Comparison of ENCODE assay signal across 16 cellular contexts in the genomic region with DNA sequence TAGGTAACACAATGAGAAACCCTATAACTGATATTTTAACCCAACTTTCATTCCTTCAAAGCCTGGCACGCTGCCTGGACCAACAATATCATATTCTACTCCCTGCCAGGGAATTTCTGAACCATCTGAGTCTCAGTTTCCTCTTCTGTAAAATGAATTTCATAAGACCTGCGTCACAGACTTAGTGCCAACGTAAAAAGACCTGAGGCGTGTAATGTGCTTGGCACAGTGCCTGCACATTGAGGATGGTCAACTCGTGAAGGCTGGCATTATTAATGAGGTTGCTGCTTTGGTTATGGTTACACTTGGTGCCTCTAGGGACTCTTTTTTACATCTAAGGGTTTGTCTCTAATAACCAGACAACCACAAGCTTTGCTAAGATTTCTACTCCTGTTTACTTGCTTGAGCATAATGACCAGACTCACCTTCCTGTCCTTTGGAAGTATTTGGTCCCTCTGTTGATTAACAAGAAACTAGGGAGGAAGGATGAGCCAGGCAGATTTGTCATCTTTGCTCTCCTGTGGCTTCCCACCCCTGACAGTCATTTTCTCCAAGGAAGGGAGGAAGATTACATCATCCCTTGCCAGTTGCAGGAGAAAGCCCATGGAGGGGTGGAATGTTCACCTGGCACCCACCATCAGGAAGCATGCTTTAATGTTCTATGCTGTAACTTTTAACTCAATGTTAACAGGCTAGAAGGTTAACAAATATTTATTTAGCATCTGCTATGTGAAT.
DNase-seq lines count a peak whose midpoint lies in the region; ATAC-seq and TF ChIP-seq lines count a peak whose summit lies in the region.
"Had no signal": no experiment of that assay in that cellular context is flagged by ENCODE, and none has a peak within 500 bp of the region (broad histone marks: within the 10 kb centered on the region; RNA-seq: fewer than 3 reads in every experiment).

No MANE protein-coding gene starts in this region.

- no peaks in the 10 kb centered on the region for H3K27me3 ChIP-seq in uterus

- H3K36me3 ChIP-seq in uterus, result no peaks in the 10 kb centered on the region

- no peaks in the 10 kb centered on the region for H3K27me3 Mint-ChIP-seq in natural killer cell (ENCODE audit: low read depth in 2 of 2)
- H3K27me3 Mint-ChIP-seq: activated T-cell treated with anti-CD3 and anti-CD28 coated beads, Interleukin-2, amount 50 U/mL, for 24 hours had no signal

- intact Hi-C loops in uterus (cut with DNase I; ENCODE audit: low total_unique reads), result no loop called here
- intact Hi-C loops in natural killer cell (cut with micrococcal nuclease), result no loop called here

- H3K4me3 Mint-ChIP-seq in natural killer cell, result no peak overlapping the region
- H3K4me3 Mint-ChIP-seq: activated T-cell treated with anti-CD3 and anti-CD28 coated beads, Interleukin-2, amount 50 U/mL, for 24 hours; stimulated activated effector memory CD8-positive, alpha-beta T cell treated with anti-CD3 and anti-CD28 coated beads, Interleukin-12 subunit alpha, Interleukin-12 subunit beta, amount 100 ng/mL, for 72 hours had no signal

- no peaks in the 10 kb centered on the region for H3K4me1 Mint-ChIP-seq in natural killer cell
- H3K4me1 Mint-ChIP-seq: stimulated activated effector memory CD8-positive, alpha-beta T cell treated with anti-CD3 and anti-CD28 coated beads, Interleukin-12 subunit alpha, Interleukin-12 subunit beta, amount 100 ng/mL, for 72 hours had no signal

- no peaks in the 10 kb centered on the region for H3K36me3 Mint-ChIP-seq in natural killer cell
- H3K36me3 Mint-ChIP-seq: stimulated activated effector memory CD8-positive, alpha-beta T cell treated with anti-CD3 and anti-CD28 coated beads, Interleukin-12 subunit alpha, Interleukin-12 subunit beta, amount 100 ng/mL, for 72 hours had no signal

- peaks cover 2 to 7% of the 10 kb centered on the region in 2 donors for H3K9me3 Mint-ChIP-seq in natural killer cell
- H3K9me3 Mint-ChIP-seq: activated T-cell treated with anti-CD3 and anti-CD28 coated beads, Interleukin-2, amount 50 U/mL, for 24 hours had no signal

- H3K4me1 ChIP-seq in uterus, result no peaks in the 10 kb centered on the region

- ATAC-seq in omental fat pad (ENCODE audit: low FRiP score) (no peak), natural killer cell (no peak), HG02981 (IDR thresholded peaks at IDR 0.05; ENCODE audit: unreplicated experiment) (no peak)
- ATAC-seq: stimulated activated effector memory CD8-positive, alpha-beta T cell treated with anti-CD3 and anti-CD28 coated beads, Interleukin-12 subunit alpha, Interleukin-12 subunit beta, amount 100 ng/mL, for 72 hours had no signal

- no peaks in the 10 kb centered on the region for H3K9me3 ChIP-seq in uterus

- DNase-seq in DMS79 treated with DMSO at 0.1 percent for 48 hours (lab: John Stamatoyannopoulos, UW) (peak; percentile 71), NAMALWA (ENCODE audit: low spot score) (peak; percentile 5), astrocyte of the hippocampus (ENCODE audit: low read depth, low spot score) (peak; percentile 41), kidney glomerular epithelial cell (lab: John Stamatoyannopoulos, UW) (peak; percentile 98), omental fat pad (ENCODE audit: low spot score) (no peak), uterus (no peak), natural killer cell (no peak)
- DNase-seq: activated T-cell treated with anti-CD3 and anti-CD28 coated beads, Interleukin-2, amount 50 U/mL, for 24 hours; GDM1; NCI-H1930; retina; T-helper 1 cell had no signal

- TF ChIP-seq CTCF in omental fat pad (IDR thresholded peaks at IDR 0.05) (no peak), uterus (IDR thresholded peaks at IDR 0.05) (no peak), natural killer cell (IDR thresholded peaks at IDR 0.05) (no peak)

- no peak for TF ChIP-seq POLR2A in uterus (IDR thresholded peaks at IDR 0.05)

- no peak overlapping the region for H3K4me3 ChIP-seq in uterus

- H3K27ac Mint-ChIP-seq in natural killer cell, result no peak overlapping the region
- H3K27ac Mint-ChIP-seq: activated T-cell treated with anti-CD3 and anti-CD28 coated beads, Interleukin-2, amount 50 U/mL, for 24 hours; stimulated activated effector memory CD8-positive, alpha-beta T cell treated with anti-CD3 and anti-CD28 coated beads, Interleukin-12 subunit alpha, Interleukin-12 subunit beta, amount 100 ng/mL, for 72 hours had no signal

- H3K27ac ChIP-seq in uterus, result peak overlapping the region in 1 of 2 donors; percentile 55
- H3K27ac ChIP-seq: C4-2B, KMS-11 had no signal

Comparison
In these comparisons a context has a peak if more than half of its experiments do, and no peak if none do; other contexts are left out.
1. DNase-seq: peak in DMS79 treated with DMSO at 0.1 percent for 48 hours (single experiment), NAMALWA (single experiment), astrocyte of the hippocampus (single experiment) and kidney glomerular epithelial cell (single experiment); none in omental fat pad (single experiment), uterus (0 of 2) and natural killer cell (single experiment).